ENCODE assay signal across 25 cellular contexts in genomic region chr5:57113486-57113885, GRCh38.
"Had no signal": no experiment of that assay in that cellular context is flagged by ENCODE, and none has a peak within 500 bp of the region (broad histone marks: within the 10 kb centered on the region; RNA-seq: fewer than 3 reads in every experiment).

No MANE protein-coding gene starts in this region.

- H3K27ac Mint-ChIP-seq: memory B cell; mesothelial cell of epicardium; natural killer cell treated with Interleukin-12 subunit alpha and Interleukin-12 subunit beta and Interleukin-15 and Interleukin-18, amount 100 ng/mL, for 72 hours; stimulated activated effector memory CD8-positive, alpha-beta T cell treated with anti-CD3 and anti-CD28 coated beads, Interleukin-12 subunit alpha, Interleukin-12 subunit beta, amount 100 ng/mL, for 72 hours; type B pancreatic cell had no signal

- H3K4me3 Mint-ChIP-seq: memory B cell; mesothelial cell of epicardium; natural killer cell treated with Interleukin-12 subunit alpha and Interleukin-12 subunit beta and Interleukin-15 and Interleukin-18, amount 100 ng/mL, for 72 hours; neural crest cell; stimulated activated effector memory CD8-positive, alpha-beta T cell treated with anti-CD3 and anti-CD28 coated beads, Interleukin-12 subunit alpha, Interleukin-12 subunit beta, amount 100 ng/mL, for 72 hours; type B pancreatic cell had no signal

- H3K4me3 ChIP-seq: dorsolateral prefrontal cortex, gastrocnemius medialis, lower lobe of right lung, mucosa of descending colon, pancreas, right atrium auricular region, sigmoid colon, testis, tibial artery had no signal

- H3K27me3 Mint-ChIP-seq: memory B cell; naive B cell; natural killer cell treated with Interleukin-12 subunit alpha and Interleukin-12 subunit beta and Interleukin-15 and Interleukin-18, amount 100 ng/mL, for 72 hours; type B pancreatic cell had no signal

- H3K9me3 Mint-ChIP-seq: memory B cell; mesothelial cell of epicardium; naive B cell; natural killer cell treated with Interleukin-12 subunit alpha and Interleukin-12 subunit beta and Interleukin-15 and Interleukin-18, amount 100 ng/mL, for 72 hours; neural crest cell; stimulated activated effector memory CD8-positive, alpha-beta T cell treated with anti-CD3 and anti-CD28 coated beads, Interleukin-12 subunit alpha, Interleukin-12 subunit beta, amount 100 ng/mL, for 72 hours; type B pancreatic cell had no signal

- H3K36me3 Mint-ChIP-seq: mesothelial cell of epicardium; naive B cell; natural killer cell treated with Interleukin-12 subunit alpha and Interleukin-12 subunit beta and Interleukin-15 and Interleukin-18, amount 100 ng/mL, for 72 hours; stimulated activated effector memory CD8-positive, alpha-beta T cell treated with anti-CD3 and anti-CD28 coated beads, Interleukin-12 subunit alpha, Interleukin-12 subunit beta, amount 100 ng/mL, for 72 hours; type B pancreatic cell had no signal

- DNase-seq: central memory CD4-positive, alpha-beta T cell; dorsolateral prefrontal cortex; effector CD4-positive, alpha-beta T cell; gastrocnemius medialis; kidney glomerular epithelial cell; left colon; left ventricle myocardium superior; lower lobe of right lung; mucosa of descending colon; naive B cell; pancreas; sigmoid colon; stimulated activated CD4-positive, alpha-beta T cell treated with anti-CD3 and anti-CD28 coated beads, Interleukin-2, amount 100 ng/mL, for 24 hours; stimulated activated CD4-positive, alpha-beta T cell treated with anti-CD3 and anti-CD28 coated beads, Interleukin-4, amount 100 ng/mL, for 24 hours; stimulated activated naive CD4-positive, alpha-beta T cell treated with Interleukin-2 at 50 U/mL for 16 hours; substantia nigra; testis; tibial artery had no signal

- H3K4me1 Mint-ChIP-seq: memory B cell, mesothelial cell of epicardium, naive B cell, neural crest cell had no signal

- ATAC-seq: gastrocnemius medialis; left colon; left ventricle myocardium superior; lower lobe of right lung; mucosa of descending colon; natural killer cell treated with Interleukin-12 subunit alpha and Interleukin-12 subunit beta and Interleukin-15 and Interleukin-18, amount 100 ng/mL, for 72 hours; pancreas; stimulated activated effector memory CD8-positive, alpha-beta T cell treated with anti-CD3 and anti-CD28 coated beads, Interleukin-12 subunit alpha, Interleukin-12 subunit beta, amount 100 ng/mL, for 72 hours had no signal
